Comparison of ENCODE assay signal across 8 cellular contexts in the genomic region with DNA sequence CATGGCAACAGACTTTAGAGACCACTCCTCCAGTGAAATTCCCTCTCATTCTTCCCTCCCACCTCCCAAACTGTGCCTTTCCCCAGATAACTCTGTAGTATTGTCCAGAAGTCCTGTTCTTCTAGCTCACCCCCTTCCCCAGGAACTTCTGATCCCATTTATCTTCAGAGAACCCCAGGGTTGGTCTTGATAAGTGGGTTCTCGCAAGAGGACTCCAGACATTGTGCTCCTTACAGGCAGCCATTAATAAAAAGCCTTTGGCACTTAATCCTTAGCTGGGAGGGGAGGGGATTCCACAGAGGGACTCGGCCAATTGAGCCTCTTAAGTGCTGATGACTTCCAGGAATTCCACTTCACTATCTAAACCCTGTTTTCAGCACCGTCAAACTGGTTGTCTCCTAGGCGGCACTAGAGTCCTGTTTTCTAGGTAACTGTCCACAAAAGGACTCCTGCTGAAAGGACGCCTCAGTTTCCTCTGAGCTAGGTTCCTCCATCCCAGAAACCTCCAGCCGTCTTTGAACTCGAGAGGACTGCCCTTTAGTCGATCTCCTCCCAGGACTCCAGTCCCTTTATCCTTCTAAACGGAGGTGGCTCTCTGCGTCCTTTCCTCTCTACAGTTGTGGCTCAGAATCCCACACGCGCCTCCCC. TPM values are rescaled to one million over a fixed set of nuclear protein-coding genes. Genes with fewer than 3 reads are reported as not detected.
DNase-seq lines count a peak whose midpoint lies in the region; ATAC-seq and TF ChIP-seq lines count a peak whose summit lies in the region.

No MANE protein-coding gene starts in this region.

- H3K9me2 ChIP-seq in hepatocyte (replicated peaks; ENCODE audit: insufficient read depth): no peaks in the 10 kb centered on the region

- no peaks in the 10 kb centered on the region for H3K36me3 Mint-ChIP-seq in stimulated activated naive CD8-positive, alpha-beta T cell treated with anti-CD3 and anti-CD28 coated beads, Interleukin-15, Interleukin-2, amounts not matched to agents 100 ng/mL and 50 ng/mL, for 24 hours (ENCODE audit: low read depth)
- no peaks in the 10 kb centered on the region for H3K36me3 Mint-ChIP-seq in activated CD8-positive, alpha-beta T cell treated with anti-CD3 and anti-CD28 coated beads for 36 hours (ENCODE audit: low read depth)

- H3K36me3 ChIP-seq in hepatocyte (replicated peaks; ENCODE audit: insufficient read depth, low read depth) (no peaks in the 10 kb centered on the region), stomach smooth muscle (ENCODE audit: control insufficient read depth in 2 of 2, insufficient read depth in 2 of 2, low read length in 2 of 2) (no peaks in the 10 kb centered on the region)

- H3K27me3 Mint-ChIP-seq in stimulated activated naive CD8-positive, alpha-beta T cell treated with anti-CD3 and anti-CD28 coated beads, Interleukin-15, Interleukin-2, amounts not matched to agents 100 ng/mL and 50 ng/mL, for 24 hours: peaks cover 28% of the 10 kb centered on the region
- peaks cover 31% of the 10 kb centered on the region for H3K27me3 Mint-ChIP-seq in activated CD8-positive, alpha-beta T cell treated with anti-CD3 and anti-CD28 coated beads for 36 hours

- H3K9ac ChIP-seq in stomach smooth muscle (ENCODE audit: low read length in 2 of 2): peak overlapping the region; percentile 58 to 68

- peak overlapping the region; percentile 82 for H3K4me3 Mint-ChIP-seq in stimulated activated naive CD8-positive, alpha-beta T cell treated with anti-CD3 and anti-CD28 coated beads, Interleukin-15, Interleukin-2, amounts not matched to agents 100 ng/mL and 50 ng/mL, for 24 hours
- H3K4me3 Mint-ChIP-seq in activated CD8-positive, alpha-beta T cell treated with anti-CD3 and anti-CD28 coated beads for 36 hours: peak overlapping the region; percentile 77

- no peaks in the 10 kb centered on the region for H3K79me2 ChIP-seq in hepatocyte

- H2AFZ ChIP-seq in hepatocyte: no peak overlapping the region

- H3K9me3 ChIP-seq in hepatocyte (ENCODE audit: low read depth): no peaks in the 10 kb centered on the region
- H3K9me3 ChIP-seq in stomach smooth muscle (ENCODE audit: control insufficient read depth in 2 of 2, low read length in 2 of 2): no peaks in the 10 kb centered on the region

- ATAC-seq in stimulated activated naive CD8-positive, alpha-beta T cell treated with anti-CD3 and anti-CD28 coated beads, Interleukin-15, Interleukin-2, amounts not matched to agents 100 U/mL and 50 U/mL, for 24 hours: no peak
- ATAC-seq in activated CD8-positive, alpha-beta T cell treated with anti-CD3 and anti-CD28 coated beads for 36 hours: no peak
- ATAC-seq in HG03378 (IDR thresholded peaks at IDR 0.05; ENCODE audit: unreplicated experiment): no peak
- no peak for ATAC-seq in GM21447 (IDR thresholded peaks at IDR 0.05; ENCODE audit: unreplicated experiment)
- ATAC-seq in GM18505 (IDR thresholded peaks at IDR 0.05; ENCODE audit: unreplicated experiment): no peak

- TF ChIP-seq POLR2A in GM18505 (IDR thresholded peaks at IDR 0.05; ENCODE audit: borderline replicate concordance, extremely low read depth, insufficient read depth, insufficient read length): no peak

- POLR2A ChIA-PET in activated CD8-positive, alpha-beta T cell treated with anti-CD3 and anti-CD28 coated beads for 36 hours (lab: Charles Lee): interaction anchor here (0.9 to 4.3 kb wide), 4 partner anchors 9 to 137 kb away, joined by 3 to 31 read pairs (median 5); a partner anchor contains a TSS

- peaks cover 82% of the 10 kb centered on the region for H3K4me1 Mint-ChIP-seq in stimulated activated naive CD8-positive, alpha-beta T cell treated with anti-CD3 and anti-CD28 coated beads, Interleukin-15, Interleukin-2, amounts not matched to agents 100 ng/mL and 50 ng/mL, for 24 hours (ENCODE audit: low read depth)
- H3K4me1 Mint-ChIP-seq in activated CD8-positive, alpha-beta T cell treated with anti-CD3 and anti-CD28 coated beads for 36 hours (ENCODE audit: low read depth): peaks cover 72% of the 10 kb centered on the region

- no peak for TF ChIP-seq CTCF in activated CD8-positive, alpha-beta T cell treated with anti-CD3 and anti-CD28 coated beads for 36 hours (IDR thresholded peaks at IDR 0.05)
- no peak for TF ChIP-seq CTCF in hepatocyte (IDR thresholded peaks at IDR 0.05; ENCODE audit: poor library complexity)

- no peak for DNase-seq in stimulated activated naive CD8-positive, alpha-beta T cell treated with anti-CD3 and anti-CD28 coated beads, Interleukin-15, Interleukin-2, amounts not matched to agents 100 U/mL and 50 U/mL, for 24 hours
- no peak for DNase-seq in activated CD8-positive, alpha-beta T cell treated with anti-CD3 and anti-CD28 coated beads for 36 hours
- DNase-seq in hepatocyte (ENCODE audit: low spot score): peak; percentile 73

- CTCF ChIA-PET in activated CD8-positive, alpha-beta T cell treated with anti-CD3 and anti-CD28 coated beads for 36 hours (lab: Charles Lee): interaction anchor here (0.8 to 7.2 kb wide), 16 partner anchors 11 to 183 kb away, joined by 3 to 51 read pairs (median 4); a partner anchor contains a TSS

- 6% methylated on average over 12 of the region's 12 CpGs for WGBS in hepatocyte (ENCODE audit: low lambda C conversion rate, missing lambda C conversion rate)

- peak overlapping the region; percentile 94 for H3K4me2 ChIP-seq in hepatocyte

- H4K20me1 ChIP-seq in hepatocyte (ENCODE audit: insufficient read depth, poor library complexity, severe bottlenecking): no peaks in the 10 kb centered on the region

- intact Hi-C loops in activated CD8-positive, alpha-beta T cell treated with anti-CD3 and anti-CD28 coated beads for 36 hours (cut with micrococcal nuclease): no loop called here

- H3K27ac Mint-ChIP-seq in stimulated activated naive CD8-positive, alpha-beta T cell treated with anti-CD3 and anti-CD28 coated beads, Interleukin-15, Interleukin-2, amounts not matched to agents 100 ng/mL and 50 ng/mL, for 24 hours: no peak overlapping the region
- no peak overlapping the region for H3K27ac Mint-ChIP-seq in activated CD8-positive, alpha-beta T cell treated with anti-CD3 and anti-CD28 coated beads for 36 hours

- H3K9me3 Mint-ChIP-seq in stimulated activated naive CD8-positive, alpha-beta T cell treated with anti-CD3 and anti-CD28 coated beads, Interleukin-15, Interleukin-2, amounts not matched to agents 100 ng/mL and 50 ng/mL, for 24 hours: no peaks in the 10 kb centered on the region
- no peaks in the 10 kb centered on the region for H3K9me3 Mint-ChIP-seq in activated CD8-positive, alpha-beta T cell treated with anti-CD3 and anti-CD28 coated beads for 36 hours

- peaks cover 47% of the 10 kb centered on the region for H3K4me1 ChIP-seq in hepatocyte (ENCODE audit: insufficient read depth)
- H3K4me1 ChIP-seq in stomach smooth muscle (ENCODE audit: control insufficient read depth, insufficient read depth, low read length): peaks cover 66% of the 10 kb centered on the region

- peaks cover 22% of the 10 kb centered on the region for H3K27me3 ChIP-seq in hepatocyte
- peaks cover 7 to 22% of the 10 kb centered on the region in 2 donors for H3K27me3 ChIP-seq in stomach smooth muscle (ENCODE audit: control insufficient read depth in 1 of 2, insufficient read depth in 2 of 2, low read length in 2 of 2)

- no peak overlapping the region for H3K4me3 ChIP-seq in hepatocyte
- H3K4me3 ChIP-seq in stomach smooth muscle (ENCODE audit: low read length in 2 of 2): peak overlapping the region; percentile 77 to 81

- H3K27ac ChIP-seq in hepatocyte: peak overlapping the region; percentile 86
- H3K27ac ChIP-seq in stomach smooth muscle (ENCODE audit: low read length): peak overlapping the region; percentile 73

RNA-seq across cellular contexts. Expression of a gene that starts 2.0 kb away (rescaled TPM):
- total RNA-seq in activated CD8-positive, alpha-beta T cell treated with anti-CD3 and anti-CD28 coated beads for 36 hours: 100 to 1,000 TPM; 117 to 121 TPM
- 45.6 and 50.2 TPM in 2 replicates for total RNA-seq in hepatocyte
- polyA plus RNA-seq in hepatocyte: 163 and 185 TPM in 2 replicates

RNA-seq across cellular contexts. Expression of a gene that starts 26.5 kb away (rescaled TPM):
- 10 to 100 TPM; 82.8 to 89.3 TPM for total RNA-seq in activated CD8-positive, alpha-beta T cell treated with anti-CD3 and anti-CD28 coated beads for 36 hours
- total RNA-seq in hepatocyte: 22.6 and 44.6 TPM in 2 replicates
- 81.3 and 83.6 TPM in 2 replicates for polyA plus RNA-seq in hepatocyte
